Comparison of ENCODE assay signal across 20 cellular contexts in genomic region chr6:137820952-137821351, GRCh38. TPM values are rescaled to one million over a fixed set of nuclear protein-coding genes. Genes with fewer than 3 reads are reported as not detected.
A peak's percentile ranks its signal among the peaks of the same experiment; 100 is the strongest.
DNase-seq lines count a peak whose midpoint lies in the region; ATAC-seq and TF ChIP-seq lines count a peak whose summit lies in the region.
"Had no signal": no experiment of that assay in that cellular context is flagged by ENCODE, and none has a peak within 500 bp of the region (broad histone marks: within the 10 kb centered on the region; RNA-seq: fewer than 3 reads in every experiment).

No MANE protein-coding gene starts in this region.

- peak overlapping the region in 3 of 4 donors; percentile 53 to 76 (median 66) for H3K27ac ChIP-seq in sigmoid colon
- H3K27ac ChIP-seq: 22Rv1, Peyer's patch had no signal

- H3K36me3 Mint-ChIP-seq in T-helper 1 cell treated with Interleukin-12 subunit alpha and Interleukin-12 subunit beta and Interleukin-4 antibody, amounts not matched to agents 30 μg/mL and 1 μg/mL, for 36 hours (ENCODE audit: low read depth): peaks cover 3% of the 10 kb centered on the region
- no peaks in the 10 kb centered on the region for H3K36me3 Mint-ChIP-seq in T-helper 17 cell (ENCODE audit: low read depth)
- H3K36me3 Mint-ChIP-seq in activated CD8-positive, alpha-beta memory T cell treated with anti-CD3 and anti-CD28 coated beads, Interleukin-2, amount 10 ng/mL, durations not matched to agents 7 days and 5 days: peaks cover 1% of the 10 kb centered on the region
- H3K36me3 Mint-ChIP-seq: brain, naive B cell had no signal

- no peaks in the 10 kb centered on the region for H3K36me3 ChIP-seq in sigmoid colon
- H3K36me3 ChIP-seq: Peyer's patch had no signal

- peak overlapping the region; percentile 93 for H3K27ac Mint-ChIP-seq in T-helper 1 cell treated with Interleukin-12 subunit alpha and Interleukin-12 subunit beta and Interleukin-4 antibody, amounts not matched to agents 30 μg/mL and 1 μg/mL, for 36 hours
- H3K27ac Mint-ChIP-seq in T-helper 17 cell: peak overlapping the region; percentile 100
- H3K27ac Mint-ChIP-seq in activated CD8-positive, alpha-beta memory T cell treated with anti-CD3 and anti-CD28 coated beads, Interleukin-2, amount 10 ng/mL, durations not matched to agents 7 days and 5 days: no peak overlapping the region
- H3K27ac Mint-ChIP-seq: brain, endodermal cell had no signal

- H3K9me3 Mint-ChIP-seq in T-helper 1 cell treated with Interleukin-12 subunit alpha and Interleukin-12 subunit beta and Interleukin-4 antibody, amounts not matched to agents 30 μg/mL and 1 μg/mL, for 36 hours: no peaks in the 10 kb centered on the region
- H3K9me3 Mint-ChIP-seq in activated CD8-positive, alpha-beta memory T cell treated with anti-CD3 and anti-CD28 coated beads, Interleukin-2, amount 10 ng/mL, durations not matched to agents 7 days and 5 days (ENCODE audit: low read depth): no peaks in the 10 kb centered on the region
- H3K9me3 Mint-ChIP-seq: activated T-helper 1 cell treated with anti-CD3 and anti-CD28 coated beads, Interleukin-12 subunit alpha, Interleukin-12 subunit beta, Interleukin-2, Interleukin-4 antibody, amounts not matched to agents 30 ng/mL and 10 ng/mL and 1 ng/mL, durations not matched to agents 14 hours and 24 hours and 36 hours; endodermal cell; naive B cell had no signal

- H3K27me3 Mint-ChIP-seq in T-helper 1 cell treated with Interleukin-12 subunit alpha and Interleukin-12 subunit beta and Interleukin-4 antibody, amounts not matched to agents 30 μg/mL and 1 μg/mL, for 36 hours (ENCODE audit: low read depth): no peaks in the 10 kb centered on the region
- H3K27me3 Mint-ChIP-seq in T-helper 17 cell: no peaks in the 10 kb centered on the region
- H3K27me3 Mint-ChIP-seq in activated CD8-positive, alpha-beta memory T cell treated with anti-CD3 and anti-CD28 coated beads, Interleukin-2, amount 10 ng/mL, durations not matched to agents 7 days and 5 days: no peaks in the 10 kb centered on the region
- H3K27me3 Mint-ChIP-seq: naive B cell had no signal

- intact Hi-C loops in sigmoid colon (cut with DNase I): no loop called here

- no peak overlapping the region for H3K4me3 ChIP-seq in fibroblast of the aortic adventitia (ENCODE audit: low read depth, low read length)
- no peak overlapping the region for H3K4me3 ChIP-seq in sigmoid colon
- H3K4me3 ChIP-seq: Peyer's patch had no signal

- no peak for TF ChIP-seq CTCF in fibroblast of the aortic adventitia (IDR thresholded peaks at IDR 0.05; ENCODE audit: insufficient read depth, low read length)
- TF ChIP-seq CTCF in sigmoid colon (IDR thresholded peaks at IDR 0.05): no peak

- peak in 1 of 4 donors; percentile 16 for TF ChIP-seq EP300 in sigmoid colon (IDR thresholded peaks at IDR 0.05)

- H3K4me1 ChIP-seq in sigmoid colon: peaks cover 0 to 67% (median 44%) of the 10 kb centered on the region in 4 donors

- no peak overlapping the region for H3K4me3 Mint-ChIP-seq in T-helper 1 cell treated with Interleukin-12 subunit alpha and Interleukin-12 subunit beta and Interleukin-4 antibody, amounts not matched to agents 30 μg/mL and 1 μg/mL, for 36 hours
- no peak overlapping the region for H3K4me3 Mint-ChIP-seq in T-helper 17 cell
- no peak overlapping the region for H3K4me3 Mint-ChIP-seq in activated CD8-positive, alpha-beta memory T cell treated with anti-CD3 and anti-CD28 coated beads, Interleukin-2, amount 10 ng/mL, durations not matched to agents 7 days and 5 days
- H3K4me3 Mint-ChIP-seq: brain, endodermal cell had no signal

- 65 to 74% methylated on average over 1 of the region's 1 CpG for WGBS in sigmoid colon, 2 donors

- no peak for ATAC-seq in T-helper 17 cell
- no peak for ATAC-seq in GM18909 (IDR thresholded peaks at IDR 0.05; ENCODE audit: poor library complexity, unreplicated experiment)
- no peak for ATAC-seq in activated CD8-positive, alpha-beta memory T cell treated with anti-CD3 and anti-CD28 coated beads, Interleukin-2, amount 10 ng/mL, durations not matched to agents 7 days and 5 days

- peaks cover 69% of the 10 kb centered on the region for H3K4me1 Mint-ChIP-seq in T-helper 1 cell treated with Interleukin-12 subunit alpha and Interleukin-12 subunit beta and Interleukin-4 antibody, amounts not matched to agents 30 μg/mL and 1 μg/mL, for 36 hours (ENCODE audit: low read depth)
- peaks cover 46% of the 10 kb centered on the region for H3K4me1 Mint-ChIP-seq in T-helper 17 cell
- H3K4me1 Mint-ChIP-seq in activated CD8-positive, alpha-beta memory T cell treated with anti-CD3 and anti-CD28 coated beads, Interleukin-2, amount 10 ng/mL, durations not matched to agents 7 days and 5 days: peaks cover 82% of the 10 kb centered on the region

- CTCF ChIA-PET in activated CD8-positive, alpha-beta memory T cell treated with anti-CD3 and anti-CD28 coated beads, Interleukin-2, amount 10 ng/mL, durations not matched to agents 7 days and 5 days (lab: Charles Lee): interaction anchor here (1.0 to 1.9 kb wide), 2 partner anchors 10 to 46 kb away, joined by 3 to 5 read pairs; partner anchors contain the start of gene TNFAIP3

- H3K9me3 ChIP-seq in T-helper 17 cell (ENCODE audit: control insufficient read depth, low read length, poor library complexity, severe bottlenecking): no peaks in the 10 kb centered on the region
- no peaks in the 10 kb centered on the region for H3K9me3 ChIP-seq in sigmoid colon
- H3K9me3 ChIP-seq: Peyer's patch had no signal

- DNase-seq in T-helper 1 cell (no peak), T-helper 17 cell (no peak), fibroblast of the aortic adventitia (ENCODE audit: low read depth) (peak; percentile 86), sigmoid colon (no peak), HuH-7 (ENCODE audit: low spot score) (no peak)
- DNase-seq in activated CD8-positive, alpha-beta memory T cell treated with anti-CD3 and anti-CD28 coated beads, Interleukin-2, amount 10 ng/mL, durations not matched to agents 7 days and 5 days: no peak
- DNase-seq: activated CD4-positive, alpha-beta T cell treated with anti-CD3 and anti-CD28 coated beads, Interleukin-2, amount 50 U/mL, for 1 hour; Calu3; endodermal cell; left cardiac atrium; naive B cell; NCI-H1417 treated with DMSO at 0.1 percent for 48 hours; NCI-H510A; Peyer's patch; stimulated activated naive CD4-positive, alpha-beta T cell treated with Interleukin-2 at 50 U/mL for 16 hours had no signal

- no peak for TF ChIP-seq POLR2A in sigmoid colon (IDR thresholded peaks at IDR 0.05)

- H3K27me3 ChIP-seq in sigmoid colon: no peaks in the 10 kb centered on the region
- H3K27me3 ChIP-seq: Peyer's patch had no signal

RNA-seq across cellular contexts. Expression of gene TNFAIP3, which starts 46.1 kb away (rescaled TPM):
- total RNA-seq in T-helper 17 cell (1,000 to 10,000 TPM; 4,032 to 4,607 TPM), fibroblast of the aortic adventitia (ENCODE audit: low replicate concordance) (7.0 and 19.9 TPM in 2 replicates), sigmoid colon (10 to 100 TPM; 14.6 to 37.6 (median 21.0) TPM)
- 10 to 100 TPM; 11.4 to 49.9 (median 18.7) TPM for polyA plus RNA-seq in sigmoid colon
- 100 to 1,000 TPM in 1 of 2 experiments, 10 to 100 TPM in 1; 86.7 to 225 TPM for total RNA-seq in activated CD8-positive, alpha-beta memory T cell treated with anti-CD3 and anti-CD28 coated beads, Interleukin-2, amount 10 ng/mL, durations not matched to agents 7 days and 5 days

Comparison
In these comparisons a context has a peak if more than half of its experiments do, and no peak if none do; other contexts are left out.
1. RNA of gene TNFAIP3, which starts 46.1 kb away (total RNA-seq): 4,032 to 4,607 TPM in T-helper 17 cell; 86.7 to 225 TPM in activated CD8-positive, alpha-beta memory T cell treated with anti-CD3 and anti-CD28 coated beads, Interleukin-2, amount 10 ng/mL, durations not matched to agents 7 days and 5 days, 14.6 to 37.6 TPM in sigmoid colon and 7.0 to 19.9 TPM in fibroblast of the aortic adventitia; every median in the first group is over 10 times any median in the second.